8 cellular contexts compared by ENCODE assay signal in genomic region chr16:1645914-1646525, GRCh38. TPM values are rescaled to one million over a fixed set of nuclear protein-coding genes. Genes with fewer than 3 reads are reported as not detected.
DNase-seq lines count a peak whose midpoint lies in the region; ATAC-seq and TF ChIP-seq lines count a peak whose summit lies in the region.

No MANE protein-coding gene starts in this region.

- no peak overlapping the region for H2AFZ ChIP-seq in fibroblast of lung (ENCODE audit: low read length)

- H3K9me3 Mint-ChIP-seq in IgD-negative memory B cell, result no peaks in the 10 kb centered on the region
- H3K9me3 Mint-ChIP-seq in activated CD4-positive, alpha-beta T cell treated with anti-CD3 and anti-CD28 coated beads, Interleukin-2, amount 10 ng/mL, durations not matched to agents 24 days and 14 days, result no peaks in the 10 kb centered on the region

- H3K27me3 ChIP-seq in fibroblast of lung (ENCODE audit: control insufficient read depth, insufficient read depth, low read length) (no peaks in the 10 kb centered on the region), psoas muscle (ENCODE audit: insufficient read depth in 3 of 3, low read length in 2 of 3) (no peaks in the 10 kb centered on the region)

- H3K36me3 ChIP-seq in fibroblast of lung (ENCODE audit: control insufficient read depth, insufficient read depth, low read length) (peaks cover 16% of the 10 kb centered on the region), psoas muscle (ENCODE audit: insufficient read depth in 1 of 2, low read depth in 1 of 2) (peaks cover 0 to 39% of the 10 kb centered on the region in 2 donors)

- peaks cover 7 to 17% (median 8%) of the 10 kb centered on the region in 3 donors for H3K4me1 Mint-ChIP-seq in IgD-negative memory B cell
- H3K4me1 Mint-ChIP-seq in activated CD4-positive, alpha-beta T cell treated with anti-CD3 and anti-CD28 coated beads, Interleukin-2, amount 10 ng/mL, durations not matched to agents 24 days and 14 days, result peaks cover 24% of the 10 kb centered on the region

- DNase-seq in activated CD4-positive, alpha-beta T cell treated with anti-CD3 and anti-CD28 coated beads, Interleukin-2, amount 10 ng/mL, durations not matched to agents 24 days and 14 days, result peak; percentile 82
- DNase-seq in fibroblast of lung (ENCODE audit: low read depth in 2 of 2) (peak; percentile 5 to 29), AML-193 (lab: John Stamatoyannopoulos, UW) (no peak), psoas muscle (no peak), DMS 273 treated with DMSO at 0.1 percent for 48 hours (lab: John Stamatoyannopoulos, UW) (no peak)
- peak; percentile 50 for DNase-seq in stimulated activated CD8-positive, alpha-beta memory T cell treated with anti-CD3 and anti-CD28 coated beads, Interleukin-4, amount 100 ng/mL, for 48 hours

- no peaks in the 10 kb centered on the region for H3K27me3 Mint-ChIP-seq in IgD-negative memory B cell
- H3K27me3 Mint-ChIP-seq in activated CD4-positive, alpha-beta T cell treated with anti-CD3 and anti-CD28 coated beads, Interleukin-2, amount 10 ng/mL, durations not matched to agents 24 days and 14 days, result no peaks in the 10 kb centered on the region

- 86 to 88% (median 87%) methylated on average over 13 of the region's 13 CpGs for WGBS in psoas muscle, 3 donors

- no peaks in the 10 kb centered on the region for H4K20me1 ChIP-seq in fibroblast of lung (ENCODE audit: control insufficient read depth, extremely low read depth, insufficient read depth, low read length)

- no peak overlapping the region for H3K4me2 ChIP-seq in fibroblast of lung (ENCODE audit: extremely low read depth, insufficient read depth, low read length)

- ATAC-seq in psoas muscle, result no peak
- ATAC-seq in GM21381 (IDR thresholded peaks at IDR 0.05; ENCODE audit: unreplicated experiment), result no peak

- H3K9me3 ChIP-seq in fibroblast of lung (ENCODE audit: control insufficient read depth, insufficient read depth, low read depth, low read length) (no peaks in the 10 kb centered on the region), psoas muscle (no peaks in the 10 kb centered on the region)

- no peak overlapping the region for H3K4me3 Mint-ChIP-seq in IgD-negative memory B cell
- peak overlapping the region; percentile 38 for H3K4me3 Mint-ChIP-seq in activated CD4-positive, alpha-beta T cell treated with anti-CD3 and anti-CD28 coated beads, Interleukin-2, amount 10 ng/mL, durations not matched to agents 24 days and 14 days

- TF ChIP-seq CTCF in fibroblast of lung (conservative IDR thresholded peaks at IDR 0.05 in 1 of 2, IDR thresholded peaks at IDR 0.05 in 1 of 2; ENCODE audit: low read depth in 1 of 2, low read length in 2 of 2) (no peak), psoas muscle (IDR thresholded peaks at IDR 0.05) (no peak)

- H3K9ac ChIP-seq in fibroblast of lung (ENCODE audit: insufficient read depth, low read length), result no peak overlapping the region

- H3K4me1 ChIP-seq in fibroblast of lung (ENCODE audit: control insufficient read depth, extremely low read depth, insufficient read depth, low read length) (peaks cover 3% of the 10 kb centered on the region), psoas muscle (peaks cover 34% of the 10 kb centered on the region)

- intact Hi-C loops in activated CD4-positive, alpha-beta T cell treated with anti-CD3 and anti-CD28 coated beads, Interleukin-2, amount 10 ng/mL, durations not matched to agents 24 days and 14 days (cut with micrococcal nuclease), result no loop called here
- intact Hi-C loops in psoas muscle (cut with DNase I), result no loop called here

- H3K27ac Mint-ChIP-seq in IgD-negative memory B cell, result peak overlapping the region in 2 of 3 donors; percentile 33 to 80
- peak overlapping the region; percentile 85 for H3K27ac Mint-ChIP-seq in activated CD4-positive, alpha-beta T cell treated with anti-CD3 and anti-CD28 coated beads, Interleukin-2, amount 10 ng/mL, durations not matched to agents 24 days and 14 days

- H3K4me3 ChIP-seq in fibroblast of lung (replicated peaks in 1 of 4; ENCODE audit: control extremely low read depth in 1 of 4, insufficient read depth in 1 of 4, low read depth in 3 of 4, low read length in 4 of 4), result no peak overlapping the region
- H3K4me3 ChIP-seq in psoas muscle, result no peak overlapping the region

- H3K79me2 ChIP-seq in fibroblast of lung (ENCODE audit: control insufficient read depth, insufficient read depth, low read length), result peaks cover 2% of the 10 kb centered on the region

- H3K27ac ChIP-seq in fibroblast of lung (ENCODE audit: insufficient read depth, low read length), result no peak overlapping the region
- no peak overlapping the region for H3K27ac ChIP-seq in psoas muscle

- H3K36me3 Mint-ChIP-seq in IgD-negative memory B cell, result peaks cover 7% of the 10 kb centered on the region
- peaks cover 56% of the 10 kb centered on the region for H3K36me3 Mint-ChIP-seq in activated CD4-positive, alpha-beta T cell treated with anti-CD3 and anti-CD28 coated beads, Interleukin-2, amount 10 ng/mL, durations not matched to agents 24 days and 14 days (ENCODE audit: low read depth)

RNA-seq across cellular contexts. Expression of gene JPT2, which starts 32.1 kb away (rescaled TPM):
- 10.8 TPM for polyA plus RNA-seq in IgD-negative memory B cell
- 119 and 120 TPM in 2 replicates for total RNA-seq in activated CD4-positive, alpha-beta T cell treated with anti-CD3 and anti-CD28 coated beads, Interleukin-2, amount 10 ng/mL, durations not matched to agents 24 days and 14 days
- total RNA-seq in fibroblast of lung, result 15.5 and 22.9 TPM in 2 replicates
- polyA plus RNA-seq in fibroblast of lung, result 41.2 and 55.2 TPM in 2 replicates
- polyA plus RNA-seq in fibroblast of lung (2012), result 35.3 and 45.9 TPM in 2 replicates
- 15.7 and 16.3 TPM in 2 replicates for polyA minus RNA-seq in fibroblast of lung (ENCODE audit: low replicate concordance)
- total RNA-seq in psoas muscle, result 10 to 100 TPM; 21.4 to 30.6 (median 25.1) TPM
- 10 to 100 TPM; 14.4 to 27.7 (median 14.6) TPM for polyA plus RNA-seq in psoas muscle

RNA-seq across cellular contexts. Expression of gene CRAMP1, which starts 33.9 kb away (rescaled TPM):
- 4.2 TPM for polyA plus RNA-seq in IgD-negative memory B cell
- total RNA-seq in activated CD4-positive, alpha-beta T cell treated with anti-CD3 and anti-CD28 coated beads, Interleukin-2, amount 10 ng/mL, durations not matched to agents 24 days and 14 days, result 34.9 and 36.7 TPM in 2 replicates
- 4.6 and 7.8 TPM in 2 replicates for total RNA-seq in fibroblast of lung
- polyA plus RNA-seq in fibroblast of lung, result 6.2 and 7.4 TPM in 2 replicates
- 5.9 and 6.1 TPM in 2 replicates for polyA plus RNA-seq in fibroblast of lung (2012)
- polyA minus RNA-seq in fibroblast of lung (ENCODE audit: low replicate concordance), result 25.4 and 58.4 TPM in 2 replicates
- 10 to 100 TPM in 2 of 4 donors, 1 to 10 TPM in 2; 7.6 to 13.1 (median 10.5) TPM for total RNA-seq in psoas muscle
- 1 to 10 TPM; 3.3 to 8.6 (median 3.8) TPM for polyA plus RNA-seq in psoas muscle

RNA-seq across cellular contexts. Expression of gene IFT140, which starts 34.1 kb away (rescaled TPM):
- 3.1 TPM for polyA plus RNA-seq in IgD-negative memory B cell
- total RNA-seq in activated CD4-positive, alpha-beta T cell treated with anti-CD3 and anti-CD28 coated beads, Interleukin-2, amount 10 ng/mL, durations not matched to agents 24 days and 14 days, result 9.8 and 11.6 TPM in 2 replicates
- total RNA-seq in fibroblast of lung, result 33.4 and 34.3 TPM in 2 replicates
- 5.3 and 6.2 TPM in 2 replicates for polyA plus RNA-seq in fibroblast of lung
- polyA plus RNA-seq in fibroblast of lung (2012), result 9.6 and 13.1 TPM in 2 replicates
- 19.3 and 40.5 TPM in 2 replicates for polyA minus RNA-seq in fibroblast of lung (ENCODE audit: low replicate concordance)
- 1 to 10 TPM; 3.0 to 5.0 (median 4.2) TPM for total RNA-seq in psoas muscle
- 1 to 10 TPM; 2.6 to 3.9 (median 3.0) TPM for polyA plus RNA-seq in psoas muscle

RNA-seq across cellular contexts. Expression of gene MAPK8IP3, which starts 60.0 kb away (rescaled TPM):
- polyA plus RNA-seq in IgD-negative memory B cell (5.9 TPM), fibroblast of lung (7.9 and 9.4 TPM in 2 replicates), psoas muscle (10 to 100 TPM; 11.7 to 17.0 (median 13.4) TPM)
- 78.2 and 80.2 TPM in 2 replicates for total RNA-seq in activated CD4-positive, alpha-beta T cell treated with anti-CD3 and anti-CD28 coated beads, Interleukin-2, amount 10 ng/mL, durations not matched to agents 24 days and 14 days
- total RNA-seq in fibroblast of lung (24.1 and 36.3 TPM in 2 replicates), psoas muscle (10 to 100 TPM; 22.6 to 31.6 (median 24.9) TPM)
- 15.2 and 16.4 TPM in 2 replicates for polyA plus RNA-seq in fibroblast of lung (2012)
- 6.8 and 34.6 TPM in 2 replicates for polyA minus RNA-seq in fibroblast of lung (ENCODE audit: low replicate concordance)

Comparison
In these comparisons a context has a peak if more than half of its experiments do, and no peak if none do; other contexts are left out.
1. DNase-seq: peak in activated CD4-positive, alpha-beta T cell treated with anti-CD3 and anti-CD28 coated beads, Interleukin-2, amount 10 ng/mL, durations not matched to agents 24 days and 14 days (single experiment), fibroblast of lung (2 of 2) and stimulated activated CD8-positive, alpha-beta memory T cell treated with anti-CD3 and anti-CD28 coated beads, Interleukin-4, amount 100 ng/mL, for 48 hours (single experiment); none in AML-193 (0 of 2), psoas muscle (0 of 2) and DMS 273 treated with DMSO at 0.1 percent for 48 hours (single experiment).